38 cellular contexts compared by ENCODE assay signal in the genomic region with DNA sequence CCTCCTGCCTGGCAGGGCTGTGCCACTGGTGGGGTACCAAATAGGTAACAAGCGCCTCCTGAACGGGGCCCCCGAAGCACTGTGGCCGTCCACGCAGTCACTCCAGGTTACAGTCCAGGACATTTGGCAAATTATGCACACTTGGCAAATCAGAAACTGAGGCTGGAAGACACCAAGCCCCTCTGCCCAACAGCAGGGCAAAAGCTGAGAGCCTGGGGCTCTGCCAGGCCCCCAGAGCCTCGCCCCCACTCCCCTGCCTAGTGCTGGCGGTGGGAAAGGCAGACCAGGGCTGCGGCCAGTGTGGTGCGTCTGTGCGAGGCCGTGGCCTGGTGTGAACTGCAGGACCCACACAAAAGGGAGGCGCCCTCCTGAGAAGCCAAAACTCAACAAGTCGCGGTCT. TPM values are rescaled to one million over a fixed set of nuclear protein-coding genes. Genes with fewer than 3 reads are reported as not detected.
"Had no signal": no experiment of that assay in that cellular context is flagged by ENCODE, and none has a peak within 500 bp of the region (broad histone marks: within the 10 kb centered on the region; RNA-seq: fewer than 3 reads in every experiment).

No MANE protein-coding gene starts in this region.

- DNase-seq: activated CD4-positive, alpha-beta memory T cell treated with anti-CD3 and anti-CD28 coated beads, Interleukin-2, amount 10 ng/mL, durations not matched to agents 7 days and 5 days; activated CD4-positive, alpha-beta T cell treated with anti-CD3 and anti-CD28 coated beads for 1 hour; activated CD4-positive, alpha-beta T cell treated with anti-CD3 and anti-CD28 coated beads for 48 hours; activated CD4-positive, CD25-positive, alpha-beta regulatory T cell; activated CD8-positive, alpha-beta memory T cell treated with anti-CD3 and anti-CD28 coated beads for 24 hours; activated CD8-positive, alpha-beta memory T cell treated with anti-CD3 and anti-CD28 coated beads, Interleukin-2, amount 10 ng/mL, durations not matched to agents 7 days and 5 days; activated CD8-positive, alpha-beta memory T cell treated with anti-CD3 and anti-CD28 coated beads, Interleukin-2, amount 50 U/mL, for 48 hours; activated effector memory CD4-positive, alpha-beta T cell treated with Interleukin-2 at 50 U/mL for 16 hours; activated naive CD4-positive, alpha-beta T cell treated with anti-CD3 and anti-CD28 coated beads, Interleukin-2, amount 10 ng/mL, durations not matched to agents 7 days and 5 days; activated naive CD8-positive, alpha-beta T cell treated with anti-CD3 and anti-CD28 coated beads, Interleukin-2, amount 50 U/mL, for 24 hours; activated T-cell treated with anti-CD3 and anti-CD28 coated beads, Interleukin-2, amount 50 U/mL, for 48 hours; anterior cingulate cortex; caudate nucleus; cerebellar nuclear complex; NCI-H1092 treated with DMSO at 0.1 percent for 48 hours; NCI-H1417; NCI-H146; NCI-H187; NCI-H2029 treated with DMSO at 0.1 percent for 48 hours; NCI-H2107; NCI-H2171; NCI-H510A; NCI-H526; NCI-H748 treated with DMSO at 0.1 percent for 48 hours; NK-92 treated with Interleukin-12 subunit alpha and Interleukin-12 subunit beta, amount 100 ng/mL, for 24 hours; PC-3; Peyer's patch; RPMI8226; SIG-M5; T-cell; T1000; WERI-Rb-1 had no signal

- ATAC-seq: activated CD8-positive, alpha-beta memory T cell treated with anti-CD3 and anti-CD28 coated beads, Interleukin-2, amount 10 ng/mL, durations not matched to agents 7 days and 5 days; activated naive CD8-positive, alpha-beta T cell treated with anti-CD3 and anti-CD28 coated beads, Interleukin-2, amount 50 U/mL, for 24 hours; PC-3; Right ventricle myocardium inferior; SK-N-SH treated with all-trans-retinoic acid at 6 μM for 48 hours; T-cell had no signal

- H3K27me3 ChIP-seq: Peyer's patch had no signal

- H3K4me1 ChIP-seq: Peyer's patch had no signal

- H3K4me3 ChIP-seq: Peyer's patch had no signal

- FAIRE-seq: bronchial epithelial cell had no signal

- H3K9me3 ChIP-seq: Peyer's patch had no signal

- H3K27ac ChIP-seq: Peyer's patch, WERI-Rb-1 had no signal

RNA-seq across cellular contexts. Expression of a gene that starts 13.1 kb away (rescaled TPM):
- total RNA-seq: activated CD4-positive, alpha-beta memory T cell treated with anti-CD3 and anti-CD28 coated beads, Interleukin-2, amount 10 ng/mL, durations not matched to agents 7 days and 5 days; activated CD8-positive, alpha-beta memory T cell treated with anti-CD3 and anti-CD28 coated beads, Interleukin-2, amount 10 ng/mL, durations not matched to agents 7 days and 5 days; M059J; SK-MEL-5; T-cell; T-helper 2 cell treated with Interferon-gamma antibody and Interleukin-4, amounts not matched to agents 100 ng/mL and 5 ng/mL, for 36 hours had no signal

RNA-seq across cellular contexts. Expression of a gene that starts 40.9 kb away (rescaled TPM):
- total RNA-seq: M059J, SK-MEL-5 had no signal
